ENCODE assay signal across 8 cellular contexts in genomic region chr12:131896811-131897270, GRCh38. TPM values are rescaled to one million over a fixed set of nuclear protein-coding genes. Genes with fewer than 3 reads are reported as not detected.
DNase-seq lines count a peak whose midpoint lies in the region; ATAC-seq and TF ChIP-seq lines count a peak whose summit lies in the region.

No MANE protein-coding gene starts in this region.

- H3K36me3 Mint-ChIP-seq in glutamatergic neuron (ENCODE audit: unreplicated experiment) (no peaks in the 10 kb centered on the region), progenitor cell of endocrine pancreas (ENCODE audit: insufficient read depth) (peaks cover 3% of the 10 kb centered on the region)

- TF ChIP-seq CTCF in glutamatergic neuron (IDR thresholded peaks at IDR 0.05; ENCODE audit: partially characterized antibody, unreplicated experiment), result no peak
- TF ChIP-seq CTCF in progenitor cell of endocrine pancreas (IDR thresholded peaks at IDR 0.05; ENCODE audit: unreplicated experiment), result no peak

- peak; percentile 29 for DNase-seq in GDM1 (lab: John Stamatoyannopoulos, UW)
- peak; percentile 46 for DNase-seq in UCSD-AML1 (lab: John Stamatoyannopoulos, UW; ENCODE audit: unreplicated experiment)
- DNase-seq in glutamatergic neuron, result no peak
- no peak for DNase-seq in progenitor cell of endocrine pancreas (ENCODE audit: low spot score, unreplicated experiment)
- DNase-seq in Kasumi-1 (lab: John Stamatoyannopoulos, UW), result no peak
- no peak for DNase-seq in NAMALWA (ENCODE audit: low spot score)

- H3K4me1 Mint-ChIP-seq in glutamatergic neuron (ENCODE audit: low read depth, unreplicated experiment), result peaks cover 17% of the 10 kb centered on the region
- peaks cover 14% of the 10 kb centered on the region for H3K4me1 Mint-ChIP-seq in progenitor cell of endocrine pancreas (ENCODE audit: low read depth)

- H3K27ac Mint-ChIP-seq in glutamatergic neuron (ENCODE audit: unreplicated experiment), result peak overlapping the region; percentile 81
- peak overlapping the region; percentile 81 for H3K27ac Mint-ChIP-seq in progenitor cell of endocrine pancreas

- ATAC-seq in HG02588 (IDR thresholded peaks at IDR 0.05; ENCODE audit: unreplicated experiment), result no peak
- ATAC-seq in HG03457 (IDR thresholded peaks at IDR 0.05; ENCODE audit: unreplicated experiment), result no peak

- H3K27me3 Mint-ChIP-seq in glutamatergic neuron (ENCODE audit: unreplicated experiment) (peaks cover 10% of the 10 kb centered on the region), progenitor cell of endocrine pancreas (no peaks in the 10 kb centered on the region)

- H3K9me3 Mint-ChIP-seq in glutamatergic neuron (ENCODE audit: unreplicated experiment) (peaks cover 8% of the 10 kb centered on the region), progenitor cell of endocrine pancreas (ENCODE audit: low read depth) (no peaks in the 10 kb centered on the region)

- H3K4me3 Mint-ChIP-seq in glutamatergic neuron (ENCODE audit: unreplicated experiment), result peak overlapping the region; percentile 84
- peak overlapping the region; percentile 84 for H3K4me3 Mint-ChIP-seq in progenitor cell of endocrine pancreas (ENCODE audit: low read depth)

RNA-seq across cellular contexts. Expression of gene ULK1, which starts 2.4 kb away (rescaled TPM):
- total RNA-seq in glutamatergic neuron (ENCODE audit: unreplicated experiment) (168 TPM), progenitor cell of endocrine pancreas (111 and 122 TPM in 2 replicates)

RNA-seq across cellular contexts. Expression of gene PUS1, which starts 32.2 kb away (rescaled TPM):
- 28.1 TPM for total RNA-seq in glutamatergic neuron (ENCODE audit: unreplicated experiment)
- 38.5 and 40.4 TPM in 2 replicates for total RNA-seq in progenitor cell of endocrine pancreas

RNA-seq across cellular contexts. Expression of gene EP400, which starts 52.9 kb away (rescaled TPM):
- total RNA-seq in glutamatergic neuron (ENCODE audit: unreplicated experiment) (85.8 TPM), progenitor cell of endocrine pancreas (63.0 and 66.6 TPM in 2 replicates)

Comparison
In these comparisons a context has a peak if more than half of its experiments do, and no peak if none do; other contexts are left out.
1. DNase-seq: peak in GDM1 (single experiment) and UCSD-AML1 (single experiment); none in glutamatergic neuron (single experiment), progenitor cell of endocrine pancreas (single experiment), Kasumi-1 (0 of 2) and NAMALWA (single experiment).